In the genomic region with DNA sequence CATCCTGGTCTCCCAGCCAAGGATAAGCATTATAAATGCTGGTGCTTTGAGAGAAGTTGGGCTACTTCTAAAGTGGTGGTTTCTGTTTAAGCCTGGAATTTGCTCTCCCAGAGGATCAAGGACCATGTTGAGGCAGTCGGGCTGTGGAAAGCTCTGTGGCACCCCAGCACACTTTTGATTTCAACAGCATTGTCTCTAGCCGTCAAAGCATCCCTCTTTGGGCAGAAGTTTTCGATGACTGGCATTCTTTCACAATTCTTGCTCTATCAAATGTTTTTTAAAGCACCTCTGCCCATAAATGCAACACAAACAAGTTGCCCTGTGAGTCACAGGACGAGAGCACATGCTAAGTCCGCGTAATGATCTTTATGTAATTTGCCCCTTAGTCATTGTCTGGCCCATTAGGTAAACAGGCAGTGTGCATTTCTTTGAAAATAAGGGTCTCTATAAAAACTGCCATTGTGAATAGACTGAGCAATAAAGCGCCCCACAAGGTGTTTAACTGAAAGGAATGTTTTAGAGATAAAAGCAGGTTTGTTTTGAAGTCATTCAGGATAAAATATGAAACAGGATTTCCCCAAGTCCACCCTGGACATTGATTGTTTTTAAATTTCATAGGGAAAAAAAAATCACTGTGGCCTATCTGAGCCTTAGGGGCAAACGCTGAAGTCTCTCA, we compare ENCODE assay signal across 23 cellular contexts. TPM values are rescaled to one million over a fixed set of nuclear protein-coding genes. Genes with fewer than 3 reads are reported as not detected.
DNase-seq lines count a peak whose midpoint lies in the region; ATAC-seq, FAIRE-seq and TF ChIP-seq lines count a peak whose summit lies in the region.
"Had no signal": no experiment of that assay in that cellular context is flagged by ENCODE, and none has a peak within 500 bp of the region (broad histone marks: within the 10 kb centered on the region; RNA-seq: fewer than 3 reads in every experiment).

No MANE protein-coding gene starts in this region.

- 0 out of 2 replicates have a peak, but pooled peaks have one; percentile 23 for TF ChIP-seq RAD21 in HepG2 (CRISPR knock-in tag; IDR thresholded peaks at IDR 0.05)

- FAIRE-seq in HepG2 (lab: Jason Lieb, UNC) = peak; percentile 65
- no peak for FAIRE-seq in urothelium cell line (lab: Jason Lieb, UNC)
- FAIRE-seq: RCC 7860 had no signal

- BruUV-seq in HepG2 (replicated peaks; lab: Mats Ljungman, UMichigan) = TSS peak; percentile 77

- H3K9ac ChIP-seq in HepG2 (ENCODE audit: insufficient read depth, low read depth, low read length) = peak overlapping the region; percentile 91

- no peaks in the 10 kb centered on the region for H4K20me1 ChIP-seq in HepG2 (ENCODE audit: insufficient read depth, low read length)

- POLR2A ChIA-PET in HepG2 (lab: Yijun Ruan, JAX) = interaction anchor here (0.7 to 10.7 kb wide), 36 partner anchors 10 to 432 kb away, joined by 3 to 900 read pairs (median 9); partner anchors contain the start of gene FOXQ1

- TF ChIP-seq EP300 in HepG2 (IDR thresholded peaks at IDR 0.05; ENCODE audit: low read depth in 2 of 2, low read length in 2 of 2) (peak; percentile 92), HepG2 (CRISPR knock-in tag; IDR thresholded peaks at IDR 0.05; ENCODE audit: borderline replicate concordance) (peak; percentile 92; the same call in 1 of the 2 replicates)

- CTCF ChIA-PET in HepG2 (lab: Yijun Ruan, JAX; ENCODE audit: low intra/inter-chr PET ratio, low total read pairs) = no interaction called here

- ATAC-seq in HepG2 (peak; percentile 9), right lobe of liver (no peak), GM18517 (IDR thresholded peaks at IDR 0.05; ENCODE audit: unreplicated experiment) (no peak)
- ATAC-seq: natural killer cell treated with Interleukin-12 subunit alpha and Interleukin-12 subunit beta and Interleukin-15 and Interleukin-18, amount 100 ng/mL, for 72 hours; psoas muscle; T-cell had no signal

- peaks cover 2% of the 10 kb centered on the region for H3K9me3 ChIP-seq in HepG2 (ENCODE audit: low read length)
- H3K9me3 ChIP-seq in right lobe of liver = no peaks in the 10 kb centered on the region
- H3K9me3 ChIP-seq: adrenal gland, psoas muscle, vagina had no signal

- H3K4me1 ChIP-seq in HepG2 (ENCODE audit: insufficient read depth, low read length) (peaks cover 91% of the 10 kb centered on the region), right lobe of liver (no peaks in the 10 kb centered on the region)
- H3K4me1 ChIP-seq: adrenal gland, psoas muscle, vagina had no signal

- no peak overlapping the region for H2AFZ ChIP-seq in HepG2 (ENCODE audit: low read length)

- peak overlapping the region; percentile 98 for H3K27ac ChIP-seq in HepG2 (ENCODE audit: extremely low read length, insufficient read depth, low read length)
- H3K27ac ChIP-seq in right lobe of liver = no peak overlapping the region
- H3K27ac ChIP-seq: adrenal gland, psoas muscle, vagina had no signal

- no peak for TF ChIP-seq CTCF in HepG2 (CRISPR knock-in tag; IDR thresholded peaks at IDR 0.05)
- no peak for TF ChIP-seq CTCF in right lobe of liver (IDR thresholded peaks at IDR 0.05)
- TF ChIP-seq CTCF in GM10266 (IDR thresholded peaks at IDR 0.05; ENCODE audit: control insufficient read depth, insufficient read depth, low read depth, missing control alignments) = no peak

- H3K27me3 ChIP-seq in HepG2 (ENCODE audit: control insufficient read depth in 1 of 2, insufficient read depth in 2 of 2, low read length in 2 of 2) (no peaks in the 10 kb centered on the region), right lobe of liver (no peaks in the 10 kb centered on the region)
- H3K27me3 ChIP-seq: vagina had no signal

- DNase-seq in HepG2 (ENCODE audit: low spot score) (peak; percentile 98), right lobe of liver (no peak), SK-MEL-5 (ENCODE audit: low read depth, low spot score) (peak; percentile 18), fibroblast of gingiva (ENCODE audit: low read depth) (peak; percentile 60), urothelium cell line (ENCODE audit: low spot score) (peak; percentile 37), GM10266 (ENCODE audit: extremely low spot score) (no peak), D341Med (ENCODE audit: low spot score) (no peak)
- DNase-seq: activated B cell treated with CpG ODN at 0.5 μM for 24 hours; adrenal gland; CD4-positive, CD25-positive, alpha-beta regulatory T cell; cerebellar nuclear complex; endodermal cell; H7; immature natural killer cell; MM.1S; psoas muscle; T-cell had no signal

- TF ChIP-seq POLR2A in HepG2 (IDR thresholded peaks at IDR 0.05; ENCODE audit: insufficient read depth in 1 of 2, low read depth in 2 of 2, low read length in 2 of 2) = peak; percentile 27 to 77; a peak in 3 of 4 replicates
- TF ChIP-seq POLR2A in right lobe of liver (IDR thresholded peaks at IDR 0.05) = no peak

- H3K4me2 ChIP-seq in HepG2 (ENCODE audit: low read depth, low read length) = peak overlapping the region; percentile 91

- no peaks in the 10 kb centered on the region for H3K79me2 ChIP-seq in HepG2 (ENCODE audit: insufficient read depth, low read length)

- 0% methylated on average over 8 of the region's 8 CpGs for WGBS in HepG2 (ENCODE audit: low lambda C conversion rate)
- WGBS in right lobe of liver (ENCODE audit: insufficient coverage, low coverage, low lambda C conversion rate, missing lambda C conversion rate) = 52% methylated on average over 8 of the region's 8 CpGs

- intact Hi-C loops in HepG2 (cut with micrococcal nuclease; ENCODE audit: unreplicated experiment) = loop anchor here (1.0 kb wide), 2 partner anchors 44 to 212 kb away; no protein-coding TSS in a partner anchor
- intact Hi-C loops in right lobe of liver (cut with DNase I) = no loop called here

- H3K4me3 ChIP-seq in HepG2 (replicated peaks in 1 of 3; ENCODE audit: insufficient read depth in 1 of 3, low read depth in 2 of 3, low read length in 3 of 3) = peak overlapping the region; percentile 2 to 59 (median 22); a peak in 4 of 6 replicates
- no peak overlapping the region for H3K4me3 ChIP-seq in right lobe of liver
- H3K4me3 ChIP-seq: adrenal gland, psoas muscle, vagina had no signal

- in situ Hi-C loops in HepG2 (cut with HindIII; ENCODE audit: extremely low pct_ligation_motif_present, low pct_unique_long_range_greater_than_20kb) (loop anchor here (5.0 kb wide), 3 partner anchors 45 to 355 kb away; partner anchors contain the start of gene FOXQ1), SK-MEL-5 (cut with HindIII; ENCODE audit: low pct_unique_long_range_greater_than_20kb, low sequenced_read_pairs) (no loop called here)

- H3K36me3 ChIP-seq in HepG2 (replicated peaks in 1 of 2; ENCODE audit: control insufficient read depth in 1 of 2, insufficient read depth in 2 of 2, low read length in 2 of 2) (no peaks in the 10 kb centered on the region), right lobe of liver (no peaks in the 10 kb centered on the region)
- H3K36me3 ChIP-seq: adrenal gland, vagina had no signal

TF ChIP-seq in HepG2, 621 proteins besides CTCF, POLR2A, EP300 and RAD21 (continues in another document):
- TF ChIP-seq HOXA3 (CRISPR knock-in tag; IDR thresholded peaks at IDR 0.05) (peak; percentile 72; the same call in 1 of the 2 replicates), HMGA1 (CRISPR knock-in tag; conservative IDR thresholded peaks at IDR 0.05) (no peak), PHF21A (CRISPR knock-in tag; IDR thresholded peaks at IDR 0.05) (peak; percentile 78), REPIN1 (CRISPR knock-in tag; IDR thresholded peaks at IDR 0.05; ENCODE audit: borderline replicate concordance, low read depth) (no peak), KDM6A (CRISPR knock-in tag; IDR thresholded peaks at IDR 0.05; ENCODE audit: low read depth) (peak; percentile 24)

RNA-seq across cellular contexts. Expression of gene FOXQ1, which starts 44.7 kb away (rescaled TPM):
- total RNA-seq in HepG2 (2016; rRNA removed; fragmentation: Illumina TruSeq; extraction: Trizol) (39.2 and 39.8 TPM in 2 replicates), right lobe of liver (1 to 10 TPM in 1 of 6 experiments, under 1 TPM in 5; 0.12 to 4.0 (median 0.23) TPM)
- 15.7 and 16.9 TPM in 2 replicates for total RNA-seq in HepG2 (2016; cell fraction: cytosol; rRNA removed; fragmentation: Illumina TruSeq; extraction: Trizol; ENCODE audit: low read depth)
- total RNA-seq in HepG2 (2016; cell fraction: insoluble cytoplasmic fraction; rRNA removed; fragmentation: Illumina TruSeq; extraction: Trizol) = 33.8 and 40.6 TPM in 2 replicates
- 48.5 and 52.3 TPM in 2 replicates for total RNA-seq in HepG2 (2016; cell fraction: membrane; rRNA removed; fragmentation: Illumina TruSeq; extraction: Trizol)
- 33.3 and 37.9 TPM in 2 replicates for total RNA-seq in HepG2 (2016; cell fraction: nucleus; rRNA removed; fragmentation: Illumina TruSeq; extraction: Trizol)
- polyA plus RNA-seq in HepG2 (2011; rRNA removed) = 25.3 and 35.2 TPM in 2 replicates
- 23.3 and 28.0 TPM in 2 replicates for polyA plus RNA-seq in HepG2 (2011; cell fraction: cytosol; rRNA removed)
- 24.4 and 38.2 TPM in 2 replicates for polyA plus RNA-seq in HepG2 (2011; cell fraction: nucleus; rRNA removed)
- 29.4 and 33.5 TPM in 2 replicates for polyA plus RNA-seq in HepG2 (2012)
- polyA plus RNA-seq in HepG2 (2016; cell fraction: cytosol; fragmentation: Illumina TruSeq; extraction: Trizol; ENCODE audit: low read depth) = 14.0 and 20.5 TPM in 2 replicates
- polyA plus RNA-seq in HepG2 (2016; cell fraction: insoluble cytoplasmic fraction; fragmentation: Illumina TruSeq; extraction: Trizol; ENCODE audit: low read depth) = 80.2 and 86.7 TPM in 2 replicates
- polyA plus RNA-seq in HepG2 (2016; cell fraction: membrane; fragmentation: Illumina TruSeq; extraction: Trizol; ENCODE audit: low read depth) = 44.4 and 57.9 TPM in 2 replicates
- polyA plus RNA-seq in HepG2 (2016; cell fraction: nucleus; fragmentation: Illumina TruSeq; extraction: Trizol; ENCODE audit: insufficient read depth, low read depth) = 69.2 and 74.9 TPM in 2 replicates
- 8.1 and 73.3 TPM in 2 replicates for polyA minus RNA-seq in HepG2 (2011; rRNA and poly(A)+ RNA removed; ENCODE audit: low replicate concordance)
- polyA minus RNA-seq in HepG2 (2011; cell fraction: cytosol; rRNA and poly(A)+ RNA removed) = 46.4 and 59.0 TPM in 2 replicates
- polyA minus RNA-seq in HepG2 (2011; cell fraction: nucleus; rRNA and poly(A)+ RNA removed) = 48.1 and 66.8 TPM in 2 replicates
- not detected in 2 replicates for total RNA-seq in SK-MEL-5 (2014; rRNA removed; shearing (Covaris generic))
- polyA plus RNA-seq in SK-MEL-5 (2015; cell fraction: cytosol; rRNA removed) = 0.08 TPM in 1 of 2 replicates, not detected in the other
- not detected in 2 replicates for polyA plus RNA-seq in SK-MEL-5 (2015; cell fraction: nucleus; rRNA removed)
- total RNA-seq: A673; activated B cell treated with CpG ODN at 0.5 μM for 24 hours; CD4-positive, CD25-positive, alpha-beta regulatory T cell; glomerular endothelial cell; natural killer cell treated with Interleukin-12 subunit alpha and Interleukin-12 subunit beta and Interleukin-15 and Interleukin-18, amount 100 ng/mL, for 72 hours; psoas muscle had no signal
- polyA plus RNA-seq: CD4-positive, CD25-positive, alpha-beta regulatory T cell; immature natural killer cell had no signal

Comparison
In these comparisons a context has a peak if more than half of its experiments do, and no peak if none do; other contexts are left out.
1. DNase-seq: peak in HepG2 (single experiment), SK-MEL-5 (single experiment), fibroblast of gingiva (single experiment) and urothelium cell line (single experiment); none in right lobe of liver (0 of 3), GM10266 (single experiment) and D341Med (single experiment).
2. H3K4me3 ChIP-seq: peak in HepG2 (3 of 3); none in right lobe of liver (0 of 3).